8 cellular contexts compared by ENCODE assay signal in genomic region chrX:40154229-40154852, GRCh38. TPM values are rescaled to one million over a fixed set of nuclear protein-coding genes. Genes with fewer than 3 reads are reported as not detected.
A peak's percentile ranks its signal among the peaks of the same experiment; 100 is the strongest.
DNase-seq lines count a peak whose midpoint lies in the region; ATAC-seq, FAIRE-seq and TF ChIP-seq lines count a peak whose summit lies in the region.

No MANE protein-coding gene starts in this region.

- no peak overlapping the region for H2BK120ac ChIP-seq in H1 (replicated peaks; ENCODE audit: low read depth, low read length)

- H3K4ac ChIP-seq in H1 (replicated peaks; ENCODE audit: insufficient read length, low read depth, low read length): peak overlapping the region; percentile 78

- peaks cover 4% of the 10 kb centered on the region for H3K4me1 Mint-ChIP-seq in HFFc6 (ENCODE audit: low read depth)

- H4K20me1 ChIP-seq in BLaER1 treated with 17β-estradiol and CSF1 and Interleukin-3, amounts not matched to agents 10 nM and 100 nM: no peaks in the 10 kb centered on the region
- H4K20me1 ChIP-seq in H1 (replicated peaks in 1 of 2; ENCODE audit: control insufficient read depth in 1 of 2, insufficient read depth in 2 of 2, low read length in 2 of 2): peaks cover 0 to 2% of the 10 kb centered on the region in 2 experiments

- H2BK12ac ChIP-seq in H1 (ENCODE audit: low read depth, low read length): no peak overlapping the region

- H3K36me3 ChIP-seq in BLaER1 treated with 17β-estradiol and CSF1 and Interleukin-3, amounts not matched to agents 10 nM and 100 nM: no peaks in the 10 kb centered on the region
- H3K36me3 ChIP-seq in H1 (ENCODE audit: control insufficient read depth in 2 of 4, insufficient read depth in 4 of 4, low read length in 3 of 4) (no peaks in the 10 kb centered on the region), muscle layer of duodenum (ENCODE audit: control insufficient read depth in 1 of 2, insufficient read depth in 2 of 2, low read length in 2 of 2) (no peaks in the 10 kb centered on the region)

- peaks cover 1% of the 10 kb centered on the region; the same call in 1 of the 2 replicates for H3K27me3 Mint-ChIP-seq in HFFc6 (ENCODE audit: insufficient read depth)

- no peak overlapping the region for H3K56ac ChIP-seq in H1 (replicated peaks; ENCODE audit: insufficient read length, low read depth, low read length)

- no peak overlapping the region for H4K8ac ChIP-seq in H1 (ENCODE audit: extremely low read depth, insufficient read depth, low read length)

- no peak for TF ChIP-seq EP300 in H1 (IDR thresholded peaks at IDR 0.05; ENCODE audit: borderline replicate concordance in 1 of 2, low read depth in 2 of 2, low read length in 2 of 2)

- H2BK20ac ChIP-seq in H1 (ENCODE audit: low read length): no peak overlapping the region

- CTCF ChIA-PET in H1 (lab: Charles Lee; ENCODE audit: partially characterized antibody): interaction anchor here (0.6 to 1.1 kb wide), 2 partner anchors 15 to 26 kb away, joined by 3 to 4 read pairs; no protein-coding TSS in a partner anchor

- H3K23ac ChIP-seq in H1 (ENCODE audit: insufficient read length): no peak overlapping the region

- no peak; a peak in 1 of 3 replicates for TF ChIP-seq POLR2A in H1 (IDR thresholded peaks at IDR 0.05; ENCODE audit: control extremely low read depth in 1 of 2, low read depth in 2 of 2, low read length in 2 of 2)

- no peak for FAIRE-seq in H1 (lab: Jason Lieb, UNC)

- peak overlapping the region; percentile 49 to 72 (median 63) for H3K4me3 ChIP-seq in BLaER1 treated with 17β-estradiol and CSF1 and Interleukin-3, amounts not matched to agents 10 nM and 100 nM
- H3K4me3 ChIP-seq in H1 (ENCODE audit: extremely low read depth in 1 of 4, insufficient read depth in 2 of 4, low read depth in 3 of 4, low read length in 4 of 4) (peak overlapping the region; percentile 35 to 86 (median 55)), muscle layer of duodenum (ENCODE audit: low read depth in 1 of 2, low read length in 2 of 2) (peak overlapping the region; percentile 33 to 51)

- peaks cover 0 to 9% (median 0%) of the 10 kb centered on the region in 11 experiments; a peak in 4 of 22 replicates for H3K27me3 ChIP-seq in BLaER1 treated with 17β-estradiol and CSF1 and Interleukin-3, amounts not matched to agents 10 nM and 100 nM
- peaks cover 8 to 29% (median 22%) of the 10 kb centered on the region in 4 experiments for H3K27me3 ChIP-seq in H1 (replicated peaks in 1 of 4; ENCODE audit: control insufficient read depth in 3 of 4, extremely low read depth in 1 of 4, insufficient read depth in 3 of 4, low read length in 3 of 4)
- H3K27me3 ChIP-seq in muscle layer of duodenum (ENCODE audit: low read depth, low read length): no peaks in the 10 kb centered on the region

- ATAC-seq in GM21367 (IDR thresholded peaks at IDR 0.05; ENCODE audit: unreplicated experiment): no peak

- H2AK5ac ChIP-seq in H1 (ENCODE audit: low read depth, low read length): no peak overlapping the region

- WGBS in H1 (ENCODE audit: extremely low coverage in 1 of 2, insufficient coverage in 1 of 2, insufficient read length in 1 of 2, insufficient replicate concordance in 2 of 2, low coverage in 1 of 2, low lambda C conversion rate in 2 of 2, missing lambda C conversion rate in 1 of 2), 2 experiments: 0% methylated on average over 5 of the region's 39 CpGs; no CpG with 5 or more reads in 1 of the 2 experiments

- H2BK5ac ChIP-seq in H1 (ENCODE audit: low read depth, low read length): no peak overlapping the region

- no peak overlapping the region for H3K14ac ChIP-seq in H1 (ENCODE audit: insufficient read length)

- no peak for TF ChIP-seq CTCF in HFFc6 (IDR thresholded peaks at IDR 0.05)
- no peak for TF ChIP-seq CTCF in H1 (IDR thresholded peaks at IDR 0.05; ENCODE audit: control extremely low read depth in 1 of 3, insufficient read depth in 1 of 3, low read depth in 1 of 3, low read length in 3 of 3)

- peaks cover 47 to 70% (median 65%) of the 10 kb centered on the region in 10 experiments for H3K4me1 ChIP-seq in BLaER1 treated with 17β-estradiol and CSF1 and Interleukin-3, amounts not matched to agents 10 nM and 100 nM
- H3K4me1 ChIP-seq in H1 (replicated peaks in 1 of 4; ENCODE audit: control insufficient read depth in 3 of 4, insufficient read depth in 4 of 4, low read length in 3 of 4) (peaks cover 3 to 21% (median 11%) of the 10 kb centered on the region in 4 experiments), muscle layer of duodenum (ENCODE audit: control insufficient read depth in 1 of 2, insufficient read depth in 2 of 2, low read length in 2 of 2) (peaks cover 0 to 5% of the 10 kb centered on the region in 2 donors)

- peak overlapping the region; percentile 27 for H3K27ac Mint-ChIP-seq in HFFc6

- H3K4me2 ChIP-seq in BLaER1 treated with 17β-estradiol and CSF1 and Interleukin-3, amounts not matched to agents 10 nM and 100 nM: peak overlapping the region; percentile 85 to 98 (median 93)
- peak overlapping the region; percentile 84 to 92 for H3K4me2 ChIP-seq in H1 (ENCODE audit: insufficient read depth in 1 of 2, low read depth in 2 of 2, low read length in 2 of 2)

- H3K79me2 ChIP-seq in H1 (ENCODE audit: control insufficient read depth in 1 of 2, insufficient read depth in 2 of 2, low read length in 2 of 2): no peaks in the 10 kb centered on the region; a peak in 1 of 4 replicates

- H3K18ac ChIP-seq in H1 (ENCODE audit: extremely low read depth, low read length): peak overlapping the region; percentile 87

- no peak overlapping the region for H2AFZ ChIP-seq in H1 (ENCODE audit: low read length)

- H3K79me1 ChIP-seq in H1 (ENCODE audit: low read depth, low read length): no peaks in the 10 kb centered on the region

- H3K36me3 Mint-ChIP-seq in HFFc6 (ENCODE audit: low read depth): no peaks in the 10 kb centered on the region

- DNase-seq in HFFc6 (no peak), RKO (ENCODE audit: low spot score) (peak; percentile 59), H1 (ENCODE audit: low read depth in 1 of 2, low spot score in 2 of 2) (peak in 1 of 2 experiments; percentile 46), 8988T (no peak)
- DNase-seq in stimulated activated naive CD4-positive, alpha-beta T cell treated with Interleukin-2 at 50 U/mL for 16 hours (lab: John Stamatoyannopoulos, UW): no peak

- no peak overlapping the region for H4K5ac ChIP-seq in H1 (ENCODE audit: insufficient read length, low read depth, low read length)

- peaks cover 31 to 70% (median 59%) of the 10 kb centered on the region in 11 experiments for H3K9me3 ChIP-seq in BLaER1 treated with 17β-estradiol and CSF1 and Interleukin-3, amounts not matched to agents 10 nM and 100 nM (replicated peaks in 1 of 11)
- H3K9me3 ChIP-seq in H1 (ENCODE audit: insufficient read depth in 2 of 2, low read depth in 1 of 2, low read length in 1 of 2): no peaks in the 10 kb centered on the region
- H3K9me3 ChIP-seq in muscle layer of duodenum (ENCODE audit: control insufficient read depth in 1 of 2, low read length in 2 of 2): no peaks in the 10 kb centered on the region

- H3K9me3 Mint-ChIP-seq in HFFc6: no peaks in the 10 kb centered on the region

- H4K91ac ChIP-seq in H1 (replicated peaks; ENCODE audit: insufficient read length, low read length): peak overlapping the region; percentile 80

- no peak for TF ChIP-seq RAD21 in H1 (IDR thresholded peaks at IDR 0.05 in 1 of 2, conservative IDR thresholded peaks at IDR 0.05 in 1 of 2; ENCODE audit: low read depth in 2 of 2, low read length in 2 of 2)

- peaks cover 31% of the 10 kb centered on the region; the same call in 1 of the 2 replicates for H3K23me2 ChIP-seq in H1 (ENCODE audit: low read depth, low read length)

- peak overlapping the region; percentile 13 to 95 (median 91); a peak in 20 of 22 replicates for H3K9ac ChIP-seq in BLaER1 treated with 17β-estradiol and CSF1 and Interleukin-3, amounts not matched to agents 10 nM and 100 nM
- peak overlapping the region in 2 of 4 experiments; percentile 29 to 51; a peak in 4 of 7 replicates for H3K9ac ChIP-seq in H1 (replicated peaks in 1 of 4; ENCODE audit: extremely low read depth in 1 of 4, low read depth in 3 of 4, low read length in 3 of 4)

- peak overlapping the region; percentile 81 for H3K4me3 Mint-ChIP-seq in HFFc6

- peak overlapping the region; percentile 12 to 93 (median 90); a peak in 20 of 22 replicates for H3K27ac ChIP-seq in BLaER1 treated with 17β-estradiol and CSF1 and Interleukin-3, amounts not matched to agents 10 nM and 100 nM
- no peak overlapping the region; the same call in 1 of the 2 replicates for H3K27ac ChIP-seq in H1 (ENCODE audit: low read depth, low read length)
- H3K27ac ChIP-seq in muscle layer of duodenum (ENCODE audit: low read length): no peak overlapping the region

- POLR2A ChIA-PET in H1 (lab: Charles Lee; ENCODE audit: partially characterized antibody): interaction anchor here (0.6 to 20.0 kb wide), 6 partner anchors 9 to 143 kb away, joined by 3 to 509 read pairs (median 15); partner anchors contain the start of gene BCOR

- 0 out of 2 replicates have a peak overlapping the region, but pooled peaks have one; percentile 92 for H2BK15ac ChIP-seq in H1 (ENCODE audit: low read length)

TF ChIP-seq in H1, 55 proteins besides CTCF, POLR2A, EP300 and RAD21:
- TF ChIP-seq SIN3A (conservative IDR thresholded peaks at IDR 0.05 in 1 of 2, IDR thresholded peaks at IDR 0.05 in 1 of 2; ENCODE audit: low read depth in 1 of 2, low read length in 2 of 2) (0 out of 4 replicates have a peak, but pooled peaks of 1 of the 2 experiments have one; percentile 29), KDM1A (IDR thresholded peaks at IDR 0.05; ENCODE audit: borderline replicate concordance, low read length) (no peak)

RNA-seq across cellular contexts. Expression of gene BCOR, which starts 56.6 kb away (rescaled TPM):
- 10 to 100 TPM; 15.0 to 20.3 (median 18.3) TPM for total RNA-seq in HFFc6 (2021; fragmentation: NEBNext Ultra II Directional; extraction: Animal tissue kit (Norgen Biotek cat#: 25700))
- 50.8 and 54.7 TPM in 2 replicates for total RNA-seq in H1 (2021; fragmentation: NEBNext Ultra II Directional; extraction: Animal tissue kit (Norgen Biotek cat#: 25700))
- polyA plus RNA-seq in H1 (2011; rRNA removed): 25.0 and 38.7 TPM in 2 replicates
- polyA plus RNA-seq in H1 (2011; cell fraction: cytosol; rRNA removed): 23.7 TPM
- polyA plus RNA-seq in H1 (2011; cell fraction: nucleus; rRNA removed): 71.8 TPM
- polyA plus RNA-seq in H1 (2012, experiment 1 of 2): 30.9 to 39.5 TPM (median 38.0 TPM) in 4 replicates
- 13.5 TPM for polyA plus RNA-seq in H1 (2012, experiment 2 of 2)
- 27.2 TPM for polyA plus RNA-seq in H1 (2013, experiment 1 of 2)
- 25.2 TPM for polyA plus RNA-seq in H1 (2013, experiment 2 of 2)
- 34.2 and 37.3 TPM in 2 replicates for polyA minus RNA-seq in H1 (2011; rRNA and poly(A)+ RNA removed)
- polyA minus RNA-seq in H1 (2011; cell fraction: cytosol; rRNA and poly(A)+ RNA removed): 61.1 TPM
- polyA minus RNA-seq in H1 (2011; cell fraction: nucleus; rRNA and poly(A)+ RNA removed): 51.4 TPM

Comparison
In these comparisons a context has a peak if more than half of its experiments do, and no peak if none do; other contexts are left out.
1. H3K27ac ChIP-seq: peak in BLaER1 treated with 17β-estradiol and CSF1 and Interleukin-3, amounts not matched to agents 10 nM and 100 nM (11 of 11); none in H1 (single experiment) and muscle layer of duodenum (single experiment).
2. Peak in every context shown above with its lines, with median percentiles within 50 percentile points of each other: H3K4me3 ChIP-seq.